ENCODE assay signal across 8 cellular contexts in the genomic region with DNA sequence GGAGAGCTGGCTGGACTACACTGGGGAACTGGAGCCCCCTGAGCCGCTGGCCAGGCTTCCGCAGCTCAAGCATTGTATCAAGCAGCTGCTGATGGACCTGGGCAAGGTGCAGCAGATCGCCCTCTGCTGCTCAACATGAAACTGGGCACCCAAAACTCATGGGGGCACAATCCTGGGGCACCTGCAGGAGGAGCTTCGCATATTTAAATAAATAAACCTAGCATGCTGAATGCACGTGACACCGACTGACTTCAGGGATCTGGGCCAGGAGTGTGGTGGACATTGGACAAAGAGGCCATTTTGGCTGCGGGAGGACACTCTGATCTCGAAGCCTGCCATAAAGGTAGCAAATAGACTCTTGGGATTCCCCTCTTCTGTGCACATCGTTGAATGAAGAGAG. TPM values are rescaled to one million over a fixed set of nuclear protein-coding genes. Genes with fewer than 3 reads are reported as not detected.
DNase-seq lines count a peak whose midpoint lies in the region; ATAC-seq and TF ChIP-seq lines count a peak whose summit lies in the region.

No MANE protein-coding gene starts in this region.

- no peak overlapping the region for H3K4me3 Mint-ChIP-seq in Caco-2 (ENCODE audit: unreplicated experiment)
- no peak overlapping the region for H3K4me3 Mint-ChIP-seq in T-helper 17 cell

- no peak for TF ChIP-seq POLR2A in prostate gland (IDR thresholded peaks at IDR 0.05)

- H3K4me1 ChIP-seq in Caco-2 (peaks cover 8% of the 10 kb centered on the region), prostate gland (replicated peaks) (peaks cover 5% of the 10 kb centered on the region)

- H3K4me3 ChIP-seq in Caco-2 (ENCODE audit: low read depth, low read length) (no peak overlapping the region), foreskin fibroblast (ENCODE audit: low read depth in 1 of 2, low read length in 2 of 2) (no peak overlapping the region), prostate gland (no peak overlapping the region)

- H3K36me3 ChIP-seq in Caco-2 (ENCODE audit: control insufficient read depth, insufficient read depth, low read length) (peaks cover 9% of the 10 kb centered on the region), prostate gland (no peaks in the 10 kb centered on the region)

- CTCF ChIA-PET in Caco-2 (lab: Charles Lee): interaction anchor here (0.6 to 1.4 kb wide), 15 partner anchors 8 to 328 kb away, joined by 3 to 8 read pairs (median 3); a partner anchor contains a TSS

- peak; percentile 61 to 68 for TF ChIP-seq CTCF in Caco-2 (IDR thresholded peaks at IDR 0.05; ENCODE audit: insufficient read depth in 1 of 2, low read depth in 1 of 2, low read length in 1 of 2, severe bottlenecking in 1 of 2, unreplicated experiment in 1 of 2)
- TF ChIP-seq CTCF in foreskin fibroblast (IDR thresholded peaks at IDR 0.05; ENCODE audit: low read depth, low read length): peak; percentile 34
- no peak for TF ChIP-seq CTCF in prostate gland (IDR thresholded peaks at IDR 0.05)

- POLR2A ChIA-PET in Caco-2 (lab: Charles Lee): interaction anchor here (0.9 to 1.2 kb wide), 2 partner anchors 176 to 205 kb away, joined by 3 to 5 read pairs; a partner anchor contains a TSS

- BruUV-seq in Caco-2 (replicated peaks; lab: Mats Ljungman, UMichigan): no TSS peak

- H3K27ac ChIP-seq in prostate gland: no peak overlapping the region

- H3K9me3 ChIP-seq in Caco-2 (no peaks in the 10 kb centered on the region), T-helper 17 cell (ENCODE audit: control insufficient read depth, low read length, poor library complexity, severe bottlenecking) (no peaks in the 10 kb centered on the region), prostate gland (no peaks in the 10 kb centered on the region)

- H3K36me3 Mint-ChIP-seq in Caco-2 (ENCODE audit: insufficient read depth, unreplicated experiment) (peaks cover 59% of the 10 kb centered on the region), T-helper 17 cell (ENCODE audit: low read depth) (no peaks in the 10 kb centered on the region)

- intact Hi-C loops in Caco-2 (cut with micrococcal nuclease; ENCODE audit: unreplicated experiment): no loop called here
- intact Hi-C loops in prostate gland (cut with DNase I): no loop called here

- 64% methylated on average over 9 of the region's 9 CpGs for WGBS in prostate gland

- H3K27ac Mint-ChIP-seq in Caco-2 (ENCODE audit: unreplicated experiment) (no peak overlapping the region), T-helper 17 cell (peak overlapping the region; percentile 82)

- H3K4me1 Mint-ChIP-seq in Caco-2 (ENCODE audit: low read depth, unreplicated experiment) (peaks cover 3% of the 10 kb centered on the region), T-helper 17 cell (peaks cover 13% of the 10 kb centered on the region)

- H3K27me3 ChIP-seq in Caco-2 (replicated peaks; ENCODE audit: control insufficient read depth, insufficient read depth, low read length): no peaks in the 10 kb centered on the region
- H3K27me3 ChIP-seq in prostate gland (replicated peaks; ENCODE audit: insufficient read depth): no peaks in the 10 kb centered on the region

- H3K27me3 Mint-ChIP-seq in Caco-2 (ENCODE audit: insufficient read depth, unreplicated experiment) (no peaks in the 10 kb centered on the region), T-helper 17 cell (no peaks in the 10 kb centered on the region)

- ATAC-seq in T-helper 17 cell (peak; percentile 63), HG03159 (IDR thresholded peaks at IDR 0.05; ENCODE audit: unreplicated experiment) (no peak), GM19455 (IDR thresholded peaks at IDR 0.05; ENCODE audit: unreplicated experiment) (no peak)

- H3K9me3 Mint-ChIP-seq in Caco-2 (ENCODE audit: unreplicated experiment): no peaks in the 10 kb centered on the region

- peak; percentile 66 to 70 for DNase-seq in Caco-2
- DNase-seq in HK-2 (ENCODE audit: unreplicated experiment): peak; percentile 20
- no peak for DNase-seq in T-helper 17 cell
- peak in 1 of 2 donors; percentile 13 for DNase-seq in foreskin fibroblast
- no peak for DNase-seq in prostate gland (ENCODE audit: low spot score)
- DNase-seq in GOT3 (lab: John Stamatoyannopoulos, UW): no peak

RNA-seq across cellular contexts. Expression of a gene that starts 6.8 kb away (rescaled TPM):
- total RNA-seq in Caco-2 (2022) (125 and 129 TPM in 2 replicates), T-helper 17 cell (10 to 100 TPM; 54.6 to 60.7 TPM), prostate gland (100 to 1,000 TPM; 137 to 199 TPM)

RNA-seq across cellular contexts. Expression of a gene that starts 20.9 kb away (rescaled TPM):
- total RNA-seq in Caco-2 (2022): 7.9 and 9.1 TPM in 2 replicates
- 10 to 100 TPM; 11.7 to 16.6 TPM for total RNA-seq in T-helper 17 cell
- total RNA-seq in prostate gland: 1 to 10 TPM; 3.3 to 7.7 TPM

Comparison
In these comparisons a context has a peak if more than half of its experiments do, and no peak if none do; other contexts are left out.
1. DNase-seq: peak in Caco-2 (2 of 2) and HK-2 (single experiment); none in T-helper 17 cell (0 of 3), prostate gland (single experiment) and GOT3 (single experiment).
2. CTCF ChIP-seq: peak in Caco-2 (2 of 2) and foreskin fibroblast (single experiment); none in prostate gland (0 of 4).